Comparison of ENCODE assay signal across 23 cellular contexts in the genomic region with DNA sequence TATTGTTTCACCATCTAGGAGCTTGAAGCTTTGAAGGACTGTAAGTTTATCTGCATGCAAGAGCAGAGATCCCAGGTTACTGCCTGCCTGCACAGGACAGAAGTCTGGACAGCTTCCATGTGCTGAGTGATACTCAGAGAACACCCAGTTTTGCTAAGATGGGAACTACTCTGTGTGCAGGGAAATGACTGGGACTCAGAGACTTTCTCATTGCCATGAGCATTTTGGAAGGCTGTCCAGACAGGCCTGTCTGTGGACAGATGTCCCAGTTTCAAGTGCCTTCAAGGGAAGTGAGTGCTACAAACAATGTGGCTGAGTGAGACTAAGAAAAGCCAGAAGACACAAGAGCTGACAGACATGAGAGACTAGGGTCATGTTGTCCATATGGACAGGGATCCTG.
"Had no signal": no experiment of that assay in that cellular context is flagged by ENCODE, and none has a peak within 500 bp of the region (broad histone marks: within the 10 kb centered on the region; RNA-seq: fewer than 3 reads in every experiment).

No MANE protein-coding gene starts in this region.

- H3K9me3 ChIP-seq: breast epithelium had no signal

- H3K27ac ChIP-seq: breast epithelium had no signal

- DNase-seq: activated CD4-positive, alpha-beta T cell treated with anti-CD3 and anti-CD28 coated beads for 48 hours; activated CD4-positive, alpha-beta T cell treated with anti-CD3 and anti-CD28 coated beads, Interleukin-2, amount 50 U/mL, for 4 hours; activated CD4-positive, CD25-positive, alpha-beta regulatory T cell treated with anti-CD3 and anti-CD28 coated beads, Interleukin-2, amount 50 U/mL, for 72 hours; activated naive CD4-positive, alpha-beta T cell; activated T-cell treated with anti-CD3 and anti-CD28 coated beads for 4 hours; aorta; Karpas-422; NCI-H1105 treated with DMSO at 0.1 percent for 48 hours; NCI-H1436 treated with DMSO at 0.1 percent for 48 hours; NCI-H187 treated with DMSO at 0.1 percent for 48 hours; NCI-H2081 treated with DMSO at 0.1 percent for 48 hours; NCI-H446; NCI-H526; NCI-H774; OCI-M1; RPMI8226; SHP77 treated with DMSO at 0.1 percent for 48 hours; T-helper 17 cell; T-helper 9 cell had no signal

- H3K36me3 ChIP-seq: breast epithelium had no signal

- H3K4me3 ChIP-seq: breast epithelium had no signal

- H3K36me3 Mint-ChIP-seq: activated naive CD4-positive, alpha-beta T cell treated with anti-CD3 and anti-CD28 coated beads, Interleukin-2, amount 50 U/mL, for 24 hours; WTC11 had no signal

- H3K9me3 Mint-ChIP-seq: activated naive CD4-positive, alpha-beta T cell treated with anti-CD3 and anti-CD28 coated beads, Interleukin-2, amount 50 U/mL, for 24 hours; WTC11 had no signal

- H3K27me3 ChIP-seq: breast epithelium had no signal

- H3K27ac Mint-ChIP-seq: activated naive CD4-positive, alpha-beta T cell treated with anti-CD3 and anti-CD28 coated beads, Interleukin-2, amount 50 U/mL, for 24 hours; WTC11 had no signal

- ATAC-seq: Panc1, T-helper 17 cell, WTC11 had no signal

- H3K27me3 Mint-ChIP-seq: activated naive CD4-positive, alpha-beta T cell treated with anti-CD3 and anti-CD28 coated beads, Interleukin-2, amount 50 U/mL, for 24 hours; T-helper 17 cell had no signal

- H3K4me3 Mint-ChIP-seq: activated naive CD4-positive, alpha-beta T cell treated with anti-CD3 and anti-CD28 coated beads, Interleukin-2, amount 50 U/mL, for 24 hours; T-helper 17 cell; WTC11 had no signal

- H3K4me1 ChIP-seq: breast epithelium had no signal
